In the genomic region with DNA sequence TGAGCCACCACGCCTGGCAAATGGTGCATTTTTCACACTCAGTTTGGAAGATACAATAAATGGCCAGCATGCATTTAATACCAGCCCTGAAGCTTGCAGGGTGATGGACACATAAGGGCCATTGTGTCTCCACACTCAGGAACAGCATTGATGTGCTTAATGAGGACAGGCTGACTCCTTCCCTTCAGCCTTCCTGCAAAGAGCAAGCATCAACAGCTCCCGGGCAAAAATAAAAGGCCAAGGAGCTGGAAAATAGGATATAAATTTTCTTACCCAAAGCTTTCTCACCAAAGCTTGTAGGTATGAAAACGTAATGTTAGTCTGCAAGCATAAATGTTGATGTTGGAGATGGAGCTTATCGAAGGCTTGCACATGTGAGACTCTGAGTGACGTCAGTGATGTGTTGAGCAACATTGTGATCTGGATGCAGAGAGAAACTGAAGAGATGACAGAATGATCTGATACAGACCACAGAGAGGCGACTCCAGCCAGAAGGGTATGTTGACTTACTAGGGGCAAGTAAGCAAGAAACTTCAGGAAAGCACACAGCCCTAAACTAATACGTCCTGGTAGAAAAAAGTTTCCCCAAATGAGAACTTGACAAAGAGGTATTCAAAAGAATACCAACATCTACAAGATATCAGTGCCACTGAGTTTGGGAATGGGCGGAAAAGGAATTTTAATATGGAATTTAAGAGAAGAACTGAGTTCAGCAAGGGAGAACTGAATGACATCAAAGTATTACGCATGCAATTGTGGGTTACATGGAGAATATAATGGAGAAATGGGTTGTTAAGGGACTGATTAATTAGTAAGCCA, we compare ENCODE assay signal across 1 cellular context.
TF ChIP-seq lines count a peak whose summit lies in the region.

No MANE protein-coding gene starts in this region.

TF ChIP-seq in K562, 482 proteins besides CTCF, POLR2A, EP300 and RAD21 (continued from another document and continues in another):
- TF ChIP-seq, protein P1, sequence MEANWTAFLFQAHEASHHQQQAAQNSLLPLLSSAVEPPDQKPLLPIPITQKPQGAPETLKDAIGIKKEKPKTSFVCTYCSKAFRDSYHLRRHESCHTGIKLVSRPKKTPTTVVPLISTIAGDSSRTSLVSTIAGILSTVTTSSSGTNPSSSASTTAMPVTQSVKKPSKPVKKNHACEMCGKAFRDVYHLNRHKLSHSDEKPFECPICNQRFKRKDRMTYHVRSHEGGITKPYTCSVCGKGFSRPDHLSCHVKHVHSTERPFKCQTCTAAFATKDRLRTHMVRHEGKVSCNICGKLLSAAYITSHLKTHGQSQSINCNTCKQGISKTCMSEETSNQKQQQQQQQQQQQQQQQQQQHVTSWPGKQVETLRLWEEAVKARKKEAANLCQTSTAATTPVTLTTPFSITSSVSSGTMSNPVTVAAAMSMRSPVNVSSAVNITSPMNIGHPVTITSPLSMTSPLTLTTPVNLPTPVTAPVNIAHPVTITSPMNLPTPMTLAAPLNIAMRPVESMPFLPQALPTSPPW (CRISPR knock-in tag; IDR thresholded peaks at IDR 0.05), result peak; percentile 55; the same call in 1 of the 2 replicates
- peak; percentile 100 for TF ChIP-seq SMARCA4 (IDR thresholded peaks at IDR 0.05)
- TF ChIP-seq ZNF766 (CRISPR knock-in tag; conservative IDR thresholded peaks at IDR 0.05), result peak; percentile 83
- TF ChIP-seq KLF16 (IDR thresholded peaks at IDR 0.05), result peak; percentile 90
- peak; percentile 99 for TF ChIP-seq SMARCC2 (IDR thresholded peaks at IDR 0.05; ENCODE audit: low read depth)
- 0 out of 2 replicates have a peak, but pooled peaks have one; percentile 31 for TF ChIP-seq HSF4 (CRISPR knock-in tag; IDR thresholded peaks at IDR 0.05; ENCODE audit: borderline replicate concordance)
- no peak for TF ChIP-seq SMARCB1 (IDR thresholded peaks at IDR 0.05; ENCODE audit: insufficient read length, low read depth)
- peak in 1 of 2 experiments; percentile 98; a peak in 2 of 4 replicates for TF ChIP-seq ARNT (IDR thresholded peaks at IDR 0.05)
- peak; percentile 84 for TF ChIP-seq HMBOX1 (IDR thresholded peaks at IDR 0.05)
- peak; percentile 86 for TF ChIP-seq NEUROD1 (IDR thresholded peaks at IDR 0.05; ENCODE audit: borderline replicate concordance, low read depth, low read length, partially characterized antibody)
- TF ChIP-seq ZZZ3 (IDR thresholded peaks at IDR 0.05), result no peak
- peak; percentile 80 for TF ChIP-seq NFIC (IDR thresholded peaks at IDR 0.05)
- peak; percentile 89 for TF ChIP-seq FOXJ2 (tag; IDR thresholded peaks at IDR 0.05)
- TF ChIP-seq SP1 (CRISPR knock-in tag; IDR thresholded peaks at IDR 0.05), result peak; percentile 59; the same call in 1 of the 2 replicates
- TF ChIP-seq, protein P2, sequence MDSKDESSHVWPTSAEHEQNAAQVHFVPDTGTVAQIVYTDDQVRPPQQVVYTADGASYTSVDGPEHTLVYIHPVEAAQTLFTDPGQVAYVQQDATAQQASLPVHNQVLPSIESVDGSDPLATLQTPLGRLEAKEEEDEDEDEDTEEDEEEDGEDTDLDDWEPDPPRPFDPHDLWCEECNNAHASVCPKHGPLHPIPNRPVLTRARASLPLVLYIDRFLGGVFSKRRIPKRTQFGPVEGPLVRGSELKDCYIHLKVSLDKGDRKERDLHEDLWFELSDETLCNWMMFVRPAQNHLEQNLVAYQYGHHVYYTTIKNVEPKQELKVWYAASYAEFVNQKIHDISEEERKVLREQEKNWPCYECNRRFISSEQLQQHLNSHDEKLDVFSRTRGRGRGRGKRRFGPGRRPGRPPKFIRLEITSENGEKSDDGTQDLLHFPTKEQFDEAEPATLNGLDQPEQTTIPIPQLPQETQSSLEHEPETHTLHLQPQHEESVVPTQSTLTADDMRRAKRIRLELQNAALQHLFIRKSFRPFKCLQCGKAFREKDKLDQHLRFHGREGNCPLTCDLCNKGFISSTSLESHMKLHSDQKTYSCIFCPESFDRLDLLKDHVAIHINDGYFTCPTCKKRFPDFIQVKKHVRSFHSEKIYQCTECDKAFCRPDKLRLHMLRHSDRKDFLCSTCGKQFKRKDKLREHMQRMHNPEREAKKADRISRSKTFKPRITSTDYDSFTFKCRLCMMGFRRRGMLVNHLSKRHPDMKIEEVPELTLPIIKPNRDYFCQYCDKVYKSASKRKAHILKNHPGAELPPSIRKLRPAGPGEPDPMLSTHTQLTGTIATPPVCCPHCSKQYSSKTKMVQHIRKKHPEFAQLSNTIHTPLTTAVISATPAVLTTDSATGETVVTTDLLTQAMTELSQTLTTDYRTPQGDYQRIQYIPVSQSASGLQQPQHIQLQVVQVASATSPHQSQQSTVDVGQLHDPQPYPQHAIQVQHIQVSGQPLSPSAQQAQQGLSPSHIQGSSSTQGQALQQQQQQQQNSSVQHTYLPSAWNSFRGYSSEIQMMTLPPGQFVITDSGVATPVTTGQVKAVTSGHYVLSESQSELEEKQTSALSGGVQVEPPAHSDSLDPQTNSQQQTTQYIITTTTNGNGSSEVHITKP (IDR thresholded peaks at IDR 0.05; ENCODE audit: partially characterized antibody), result peak; percentile 43
- TF ChIP-seq BDP1 (IDR thresholded peaks at IDR 0.05; ENCODE audit: insufficient read depth, insufficient read length), result no peak
- TF ChIP-seq MBD2 (IDR thresholded peaks at IDR 0.05; ENCODE audit: borderline replicate concordance, low read depth), result peak; percentile 80
- peak; percentile 2; the same call in 1 of the 2 replicates for TF ChIP-seq ZNF584 (CRISPR knock-in tag; IDR thresholded peaks at IDR 0.05; ENCODE audit: low read depth)
- TF ChIP-seq PKNOX1 (IDR thresholded peaks at IDR 0.05), result peak; percentile 89
- TF ChIP-seq ASH1L (IDR thresholded peaks at IDR 0.05; ENCODE audit: borderline replicate concordance, low read depth, partially characterized antibody), result no peak
- peak; percentile 50; the same call in 1 of the 2 replicates for TF ChIP-seq BACH1 (tag; IDR thresholded peaks at IDR 0.05)
- 0 out of 2 replicates have a peak, but pooled peaks have one; percentile 18 for TF ChIP-seq MYNN (IDR thresholded peaks at IDR 0.05)
- no peak for TF ChIP-seq MYNN (CRISPR knock-in tag; IDR thresholded peaks at IDR 0.05)
- TF ChIP-seq CHD1 (IDR thresholded peaks at IDR 0.05; ENCODE audit: low read length), result no peak
- TF ChIP-seq SRSF7 (optimal IDR thresholded peaks at IDR 0.05; ENCODE audit: low read depth, low read length), result no peak
- TF ChIP-seq MTA3 (IDR thresholded peaks at IDR 0.05; ENCODE audit: borderline replicate concordance), result peak; percentile 93
- TF ChIP-seq BCOR (IDR thresholded peaks at IDR 0.05), result peak; percentile 67
- TF ChIP-seq CBFA2T2 (conservative IDR thresholded peaks at IDR 0.05), result peak; percentile 92
- TF ChIP-seq ZMIZ1 (IDR thresholded peaks at IDR 0.05; ENCODE audit: low read depth in 2 of 2, low read length in 2 of 2), result peak in 1 of 2 experiments; percentile 94; a peak in 2 of 4 replicates
- TF ChIP-seq LEF1 (IDR thresholded peaks at IDR 0.05), result peak; percentile 98
- peak; percentile 90 for TF ChIP-seq ZBTB12 (CRISPR knock-in tag; IDR thresholded peaks at IDR 0.05)
- TF ChIP-seq, protein P3, sequence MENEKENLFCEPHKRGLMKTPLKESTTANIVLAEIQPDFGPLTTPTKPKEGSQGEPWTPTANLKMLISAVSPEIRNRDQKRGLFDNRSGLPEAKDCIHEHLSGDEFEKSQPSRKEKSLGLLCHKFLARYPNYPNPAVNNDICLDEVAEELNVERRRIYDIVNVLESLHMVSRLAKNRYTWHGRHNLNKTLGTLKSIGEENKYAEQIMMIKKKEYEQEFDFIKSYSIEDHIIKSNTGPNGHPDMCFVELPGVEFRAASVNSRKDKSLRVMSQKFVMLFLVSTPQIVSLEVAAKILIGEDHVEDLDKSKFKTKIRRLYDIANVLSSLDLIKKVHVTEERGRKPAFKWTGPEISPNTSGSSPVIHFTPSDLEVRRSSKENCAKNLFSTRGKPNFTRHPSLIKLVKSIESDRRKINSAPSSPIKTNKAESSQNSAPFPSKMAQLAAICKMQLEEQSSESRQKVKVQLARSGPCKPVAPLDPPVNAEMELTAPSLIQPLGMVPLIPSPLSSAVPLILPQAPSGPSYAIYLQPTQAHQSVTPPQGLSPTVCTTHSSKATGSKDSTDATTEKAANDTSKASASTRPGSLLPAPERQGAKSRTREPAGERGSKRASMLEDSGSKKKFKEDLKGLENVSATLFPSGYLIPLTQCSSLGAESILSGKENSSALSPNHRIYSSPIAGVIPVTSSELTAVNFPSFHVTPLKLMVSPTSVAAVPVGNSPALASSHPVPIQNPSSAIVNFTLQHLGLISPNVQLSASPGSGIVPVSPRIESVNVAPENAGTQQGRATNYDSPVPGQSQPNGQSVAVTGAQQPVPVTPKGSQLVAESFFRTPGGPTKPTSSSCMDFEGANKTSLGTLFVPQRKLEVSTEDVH (IDR thresholded peaks at IDR 0.05; ENCODE audit: low read depth, partially characterized antibody), result peak; percentile 85
- TF ChIP-seq KDM5B (IDR thresholded peaks at IDR 0.05; ENCODE audit: insufficient replicate concordance, low read depth, low read length), result peak; percentile 40
- peak; percentile 99 for TF ChIP-seq TCF3 (CRISPR knock-in tag; IDR thresholded peaks at IDR 0.05)
- 0 out of 4 replicates have a peak, but pooled peaks of 1 of the 2 experiments have one; percentile 20 for TF ChIP-seq MAZ (CRISPR knock-in tag; conservative IDR thresholded peaks at IDR 0.05 in 1 of 2, IDR thresholded peaks at IDR 0.05 in 1 of 2)
